ENCODE assay signal across 1 cellular context in genomic region chr9:99906403-99907207, GRCh38.
A peak's percentile ranks its signal among the peaks of the same experiment; 100 is the strongest.
TF ChIP-seq lines count a peak whose summit lies in the region.

STX17 (plus strand) TSS chr9:99906654; CDS start chr9:99915240, 8,586 bp downstream.

TF ChIP-seq in HepG2, 621 proteins besides CTCF, POLR2A, EP300 and RAD21 (continued from another document and continues in another):
- TF ChIP-seq KAT7 (CRISPR knock-in tag; IDR thresholded peaks at IDR 0.05; ENCODE audit: borderline replicate concordance), result peak; percentile 95
- TF ChIP-seq ZSCAN22 (CRISPR knock-in tag; IDR thresholded peaks at IDR 0.05), result no peak
- no peak for TF ChIP-seq ZBTB38 (CRISPR knock-in tag; IDR thresholded peaks at IDR 0.05)
- peak; percentile 86; the same call in 1 of the 2 replicates for TF ChIP-seq ZNF776 (CRISPR knock-in tag; IDR thresholded peaks at IDR 0.05)
- no peak for TF ChIP-seq TCF7L2 (IDR thresholded peaks at IDR 0.05; ENCODE audit: low read depth, low read length)
- TF ChIP-seq KLF13 (CRISPR knock-in tag; IDR thresholded peaks at IDR 0.05), result no peak
- peak; percentile 62; the same call in 1 of the 2 replicates for TF ChIP-seq GATAD1 (CRISPR knock-in tag; IDR thresholded peaks at IDR 0.05)
- 0 out of 2 replicates have a peak, but pooled peaks have one; percentile 41 for TF ChIP-seq ZSCAN21 (CRISPR knock-in tag; IDR thresholded peaks at IDR 0.05; ENCODE audit: borderline replicate concordance)
- peak; percentile 50 for TF ChIP-seq CREB1 (IDR thresholded peaks at IDR 0.05)
- no peak for TF ChIP-seq CREB1 (CRISPR knock-in tag; IDR thresholded peaks at IDR 0.05)
- no peak for TF ChIP-seq FIP1L1 (IDR thresholded peaks at IDR 0.05; ENCODE audit: borderline replicate concordance, insufficient read depth, low read depth, low read length)
- no peak for TF ChIP-seq KAT2B (IDR thresholded peaks at IDR 0.05; ENCODE audit: borderline replicate concordance, low read depth, low read length)
- peak; percentile 68; the same call in 1 of the 2 replicates for TF ChIP-seq GZF1 (CRISPR knock-in tag; IDR thresholded peaks at IDR 0.05)
- TF ChIP-seq ZNF138 (CRISPR knock-in tag; IDR thresholded peaks at IDR 0.05; ENCODE audit: low read depth), result no peak
- TF ChIP-seq, protein P1, sequence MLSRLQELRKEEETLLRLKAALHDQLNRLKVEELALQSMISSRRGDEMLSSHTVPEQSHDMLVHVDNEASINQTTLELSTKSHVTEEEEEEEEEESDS (CRISPR knock-in tag; IDR thresholded peaks at IDR 0.05; ENCODE audit: borderline replicate concordance), result peak; percentile 48; the same call in 1 of the 2 replicates
- no peak for TF ChIP-seq FOXK2 (IDR thresholded peaks at IDR 0.05)
- TF ChIP-seq IKZF4 (CRISPR knock-in tag; IDR thresholded peaks at IDR 0.05; ENCODE audit: borderline replicate concordance, low read depth, not compliant biosample characterization), result no peak
- TF ChIP-seq ADNP (CRISPR knock-in tag; IDR thresholded peaks at IDR 0.05), result no peak
- TF ChIP-seq NFE2 (CRISPR knock-in tag; IDR thresholded peaks at IDR 0.05), result no peak
- TF ChIP-seq, protein P2, sequence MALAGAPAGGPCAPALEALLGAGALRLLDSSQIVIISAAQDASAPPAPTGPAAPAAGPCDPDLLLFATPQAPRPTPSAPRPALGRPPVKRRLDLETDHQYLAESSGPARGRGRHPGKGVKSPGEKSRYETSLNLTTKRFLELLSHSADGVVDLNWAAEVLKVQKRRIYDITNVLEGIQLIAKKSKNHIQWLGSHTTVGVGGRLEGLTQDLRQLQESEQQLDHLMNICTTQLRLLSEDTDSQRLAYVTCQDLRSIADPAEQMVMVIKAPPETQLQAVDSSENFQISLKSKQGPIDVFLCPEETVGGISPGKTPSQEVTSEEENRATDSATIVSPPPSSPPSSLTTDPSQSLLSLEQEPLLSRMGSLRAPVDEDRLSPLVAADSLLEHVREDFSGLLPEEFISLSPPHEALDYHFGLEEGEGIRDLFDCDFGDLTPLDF (CRISPR knock-in tag; IDR thresholded peaks at IDR 0.05), result peak; percentile 39; the same call in 1 of the 2 replicates
- TF ChIP-seq, protein P3, sequence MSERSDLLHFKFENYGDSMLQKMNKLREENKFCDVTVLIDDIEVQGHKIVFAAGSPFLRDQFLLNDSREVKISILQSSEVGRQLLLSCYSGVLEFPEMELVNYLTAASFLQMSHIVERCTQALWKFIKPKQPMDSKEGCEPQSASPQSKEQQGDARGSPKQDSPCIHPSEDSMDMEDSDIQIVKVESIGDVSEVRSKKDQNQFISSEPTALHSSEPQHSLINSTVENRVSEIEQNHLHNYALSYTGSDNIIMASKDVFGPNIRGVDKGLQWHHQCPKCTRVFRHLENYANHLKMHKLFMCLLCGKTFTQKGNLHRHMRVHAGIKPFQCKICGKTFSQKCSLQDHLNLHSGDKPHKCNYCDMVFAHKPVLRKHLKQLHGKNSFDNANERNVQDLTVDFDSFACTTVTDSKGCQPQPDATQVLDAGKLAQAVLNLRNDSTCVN (CRISPR knock-in tag; IDR thresholded peaks at IDR 0.05; ENCODE audit: borderline replicate concordance), result no peak
- peak; percentile 82; the same call in 1 of the 2 replicates for TF ChIP-seq EED (CRISPR knock-in tag; IDR thresholded peaks at IDR 0.05)
- no peak for TF ChIP-seq XRCC5 (optimal IDR thresholded peaks at IDR 0.05; ENCODE audit: low read length)
- TF ChIP-seq, protein P4, sequence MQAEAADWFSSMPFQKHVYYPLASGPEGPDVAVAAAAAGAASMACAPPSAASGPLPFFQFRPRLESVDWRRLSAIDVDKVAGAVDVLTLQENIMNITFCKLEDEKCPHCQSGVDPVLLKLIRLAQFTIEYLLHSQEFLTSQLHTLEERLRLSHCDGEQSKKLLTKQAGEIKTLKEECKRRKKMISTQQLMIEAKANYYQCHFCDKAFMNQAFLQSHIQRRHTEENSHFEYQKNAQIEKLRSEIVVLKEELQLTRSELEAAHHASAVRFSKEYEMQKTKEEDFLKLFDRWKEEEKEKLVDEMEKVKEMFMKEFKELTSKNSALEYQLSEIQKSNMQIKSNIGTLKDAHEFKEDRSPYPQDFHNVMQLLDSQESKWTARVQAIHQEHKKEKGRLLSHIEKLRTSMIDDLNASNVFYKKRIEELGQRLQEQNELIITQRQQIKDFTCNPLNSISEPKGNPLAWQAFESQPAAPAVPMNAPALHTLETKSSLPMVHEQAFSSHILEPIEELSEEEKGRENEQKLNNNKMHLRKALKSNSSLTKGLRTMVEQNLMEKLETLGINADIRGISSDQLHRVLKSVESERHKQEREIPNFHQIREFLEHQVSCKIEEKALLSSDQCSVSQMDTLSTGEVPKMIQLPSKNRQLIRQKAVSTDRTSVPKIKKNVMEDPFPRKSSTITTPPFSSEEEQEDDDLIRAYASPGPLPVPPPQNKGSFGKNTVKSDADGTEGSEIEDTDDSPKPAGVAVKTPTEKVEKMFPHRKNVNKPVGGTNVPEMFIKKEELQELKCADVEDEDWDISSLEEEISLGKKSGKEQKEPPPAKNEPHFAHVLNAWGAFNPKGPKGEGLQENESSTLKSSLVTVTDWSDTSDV (CRISPR knock-in tag; IDR thresholded peaks at IDR 0.05), result no peak
- no peak for TF ChIP-seq RFX5 (IDR thresholded peaks at IDR 0.05; ENCODE audit: low read depth, low read length)
- no peak for TF ChIP-seq SOX6 (IDR thresholded peaks at IDR 0.05)
- TF ChIP-seq SOX6 (CRISPR knock-in tag; IDR thresholded peaks at IDR 0.05), result peak; percentile 46
- TF ChIP-seq KDM6A (CRISPR knock-in tag; IDR thresholded peaks at IDR 0.05; ENCODE audit: low read depth), result no peak
- TF ChIP-seq, protein P5, sequence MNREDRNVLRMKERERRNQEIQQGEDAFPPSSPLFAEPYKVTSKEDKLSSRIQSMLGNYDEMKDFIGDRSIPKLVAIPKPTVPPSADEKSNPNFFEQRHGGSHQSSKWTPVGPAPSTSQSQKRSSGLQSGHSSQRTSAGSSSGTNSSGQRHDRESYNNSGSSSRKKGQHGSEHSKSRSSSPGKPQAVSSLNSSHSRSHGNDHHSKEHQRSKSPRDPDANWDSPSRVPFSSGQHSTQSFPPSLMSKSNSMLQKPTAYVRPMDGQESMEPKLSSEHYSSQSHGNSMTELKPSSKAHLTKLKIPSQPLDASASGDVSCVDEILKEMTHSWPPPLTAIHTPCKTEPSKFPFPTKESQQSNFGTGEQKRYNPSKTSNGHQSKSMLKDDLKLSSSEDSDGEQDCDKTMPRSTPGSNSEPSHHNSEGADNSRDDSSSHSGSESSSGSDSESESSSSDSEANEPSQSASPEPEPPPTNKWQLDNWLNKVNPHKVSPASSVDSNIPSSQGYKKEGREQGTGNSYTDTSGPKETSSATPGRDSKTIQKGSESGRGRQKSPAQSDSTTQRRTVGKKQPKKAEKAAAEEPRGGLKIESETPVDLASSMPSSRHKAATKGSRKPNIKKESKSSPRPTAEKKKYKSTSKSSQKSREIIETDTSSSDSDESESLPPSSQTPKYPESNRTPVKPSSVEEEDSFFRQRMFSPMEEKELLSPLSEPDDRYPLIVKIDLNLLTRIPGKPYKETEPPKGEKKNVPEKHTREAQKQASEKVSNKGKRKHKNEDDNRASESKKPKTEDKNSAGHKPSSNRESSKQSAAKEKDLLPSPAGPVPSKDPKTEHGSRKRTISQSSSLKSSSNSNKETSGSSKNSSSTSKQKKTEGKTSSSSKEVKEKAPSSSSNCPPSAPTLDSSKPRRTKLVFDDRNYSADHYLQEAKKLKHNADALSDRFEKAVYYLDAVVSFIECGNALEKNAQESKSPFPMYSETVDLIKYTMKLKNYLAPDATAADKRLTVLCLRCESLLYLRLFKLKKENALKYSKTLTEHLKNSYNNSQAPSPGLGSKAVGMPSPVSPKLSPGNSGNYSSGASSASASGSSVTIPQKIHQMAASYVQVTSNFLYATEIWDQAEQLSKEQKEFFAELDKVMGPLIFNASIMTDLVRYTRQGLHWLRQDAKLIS (CRISPR knock-in tag; IDR thresholded peaks at IDR 0.05), result no peak
- TF ChIP-seq TBX2 (CRISPR knock-in tag; IDR thresholded peaks at IDR 0.05; ENCODE audit: borderline replicate concordance), result peak; percentile 47; the same call in 1 of the 2 replicates
- TF ChIP-seq ZNF124 (CRISPR knock-in tag; IDR thresholded peaks at IDR 0.05), result peak; percentile 85; the same call in 1 of the 2 replicates
- TF ChIP-seq HIVEP1 (CRISPR knock-in tag; IDR thresholded peaks at IDR 0.05), result peak; percentile 81
- no peak for TF ChIP-seq AKAP8 (CRISPR knock-in tag; IDR thresholded peaks at IDR 0.05)
- TF ChIP-seq CEBPZ (IDR thresholded peaks at IDR 0.05; ENCODE audit: low read length), result no peak
- TF ChIP-seq, protein P6, sequence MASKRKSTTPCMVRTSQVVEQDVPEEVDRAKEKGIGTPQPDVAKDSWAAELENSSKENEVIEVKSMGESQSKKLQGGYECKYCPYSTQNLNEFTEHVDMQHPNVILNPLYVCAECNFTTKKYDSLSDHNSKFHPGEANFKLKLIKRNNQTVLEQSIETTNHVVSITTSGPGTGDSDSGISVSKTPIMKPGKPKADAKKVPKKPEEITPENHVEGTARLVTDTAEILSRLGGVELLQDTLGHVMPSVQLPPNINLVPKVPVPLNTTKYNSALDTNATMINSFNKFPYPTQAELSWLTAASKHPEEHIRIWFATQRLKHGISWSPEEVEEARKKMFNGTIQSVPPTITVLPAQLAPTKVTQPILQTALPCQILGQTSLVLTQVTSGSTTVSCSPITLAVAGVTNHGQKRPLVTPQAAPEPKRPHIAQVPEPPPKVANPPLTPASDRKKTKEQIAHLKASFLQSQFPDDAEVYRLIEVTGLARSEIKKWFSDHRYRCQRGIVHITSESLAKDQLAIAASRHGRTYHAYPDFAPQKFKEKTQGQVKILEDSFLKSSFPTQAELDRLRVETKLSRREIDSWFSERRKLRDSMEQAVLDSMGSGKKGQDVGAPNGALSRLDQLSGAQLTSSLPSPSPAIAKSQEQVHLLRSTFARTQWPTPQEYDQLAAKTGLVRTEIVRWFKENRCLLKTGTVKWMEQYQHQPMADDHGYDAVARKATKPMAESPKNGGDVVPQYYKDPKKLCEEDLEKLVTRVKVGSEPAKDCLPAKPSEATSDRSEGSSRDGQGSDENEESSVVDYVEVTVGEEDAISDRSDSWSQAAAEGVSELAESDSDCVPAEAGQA (IDR thresholded peaks at IDR 0.05; ENCODE audit: low read depth), result no peak
- TF ChIP-seq, protein P6 (CRISPR knock-in tag; IDR thresholded peaks at IDR 0.05; ENCODE audit: borderline replicate concordance), result 0 out of 2 replicates have a peak, but pooled peaks have one; percentile 36
- TF ChIP-seq GATA4 (IDR thresholded peaks at IDR 0.05; ENCODE audit: borderline replicate concordance, low read depth), result peak; percentile 50; the same call in 1 of the 2 replicates
- TF ChIP-seq ATF7-NPFF (CRISPR knock-in tag; IDR thresholded peaks at IDR 0.05; ENCODE audit: low read depth), result peak; percentile 70; the same call in 1 of the 2 replicates
- TF ChIP-seq DNMT1 (CRISPR knock-in tag; IDR thresholded peaks at IDR 0.05), result no peak
- TF ChIP-seq, protein P7, sequence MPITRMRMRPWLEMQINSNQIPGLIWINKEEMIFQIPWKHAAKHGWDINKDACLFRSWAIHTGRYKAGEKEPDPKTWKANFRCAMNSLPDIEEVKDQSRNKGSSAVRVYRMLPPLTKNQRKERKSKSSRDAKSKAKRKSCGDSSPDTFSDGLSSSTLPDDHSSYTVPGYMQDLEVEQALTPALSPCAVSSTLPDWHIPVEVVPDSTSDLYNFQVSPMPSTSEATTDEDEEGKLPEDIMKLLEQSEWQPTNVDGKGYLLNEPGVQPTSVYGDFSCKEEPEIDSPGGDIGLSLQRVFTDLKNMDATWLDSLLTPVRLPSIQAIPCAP (CRISPR knock-in tag; IDR thresholded peaks at IDR 0.05; ENCODE audit: low read depth), result no peak
- TF ChIP-seq, protein P8, sequence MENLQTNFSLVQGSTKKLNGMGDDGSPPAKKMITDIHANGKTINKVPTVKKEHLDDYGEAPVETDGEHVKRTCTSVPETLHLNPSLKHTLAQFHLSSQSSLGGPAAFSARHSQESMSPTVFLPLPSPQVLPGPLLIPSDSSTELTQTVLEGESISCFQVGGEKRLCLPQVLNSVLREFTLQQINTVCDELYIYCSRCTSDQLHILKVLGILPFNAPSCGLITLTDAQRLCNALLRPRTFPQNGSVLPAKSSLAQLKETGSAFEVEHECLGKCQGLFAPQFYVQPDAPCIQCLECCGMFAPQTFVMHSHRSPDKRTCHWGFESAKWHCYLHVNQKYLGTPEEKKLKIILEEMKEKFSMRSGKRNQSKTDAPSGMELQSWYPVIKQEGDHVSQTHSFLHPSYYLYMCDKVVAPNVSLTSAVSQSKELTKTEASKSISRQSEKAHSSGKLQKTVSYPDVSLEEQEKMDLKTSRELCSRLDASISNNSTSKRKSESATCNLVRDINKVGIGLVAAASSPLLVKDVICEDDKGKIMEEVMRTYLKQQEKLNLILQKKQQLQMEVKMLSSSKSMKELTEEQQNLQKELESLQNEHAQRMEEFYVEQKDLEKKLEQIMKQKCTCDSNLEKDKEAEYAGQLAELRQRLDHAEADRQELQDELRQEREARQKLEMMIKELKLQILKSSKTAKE (CRISPR knock-in tag; IDR thresholded peaks at IDR 0.05; ENCODE audit: borderline replicate concordance), result peak; percentile 50
